ENCODE assay signal across 1 cellular context in genomic region chr12:47820631-47821345, GRCh38.
TF ChIP-seq lines count a peak whose summit lies in the region.

No MANE protein-coding gene starts in this region.

TF ChIP-seq in HepG2, 621 proteins besides CTCF, POLR2A, EP300 and RAD21 (continued from another document and continues in another):
- TF ChIP-seq HNF1B (CRISPR knock-in tag; IDR thresholded peaks at IDR 0.05) (peak; percentile 9; the same call in 1 of the 2 replicates), MNT (IDR thresholded peaks at IDR 0.05) (no peak), MAF1 (CRISPR knock-in tag; IDR thresholded peaks at IDR 0.05; ENCODE audit: borderline replicate concordance) (no peak), NR3C1 (CRISPR knock-in tag; IDR thresholded peaks at IDR 0.05) (no peak), ADNP (CRISPR knock-in tag; IDR thresholded peaks at IDR 0.05) (no peak), ZNF280D (CRISPR knock-in tag; IDR thresholded peaks at IDR 0.05) (0 out of 2 replicates have a peak, but pooled peaks have one; percentile 39), ZNF543 (CRISPR knock-in tag; IDR thresholded peaks at IDR 0.05) (no peak), PHF21A (CRISPR knock-in tag; IDR thresholded peaks at IDR 0.05) (0 out of 2 replicates have a peak, but pooled peaks have one; percentile 33), MAZ (IDR thresholded peaks at IDR 0.05; ENCODE audit: borderline replicate concordance, low read depth, low read length) (peak; percentile 96), MAZ (CRISPR knock-in tag; IDR thresholded peaks at IDR 0.05; ENCODE audit: low read depth) (no peak), CBX2 (IDR thresholded peaks at IDR 0.05; ENCODE audit: low read depth, low read length) (no peak), CBX2 (CRISPR knock-in tag; IDR thresholded peaks at IDR 0.05; ENCODE audit: low read depth) (no peak), GFI1 (CRISPR knock-in tag; IDR thresholded peaks at IDR 0.05; ENCODE audit: borderline replicate concordance) (no peak), TCF12 (IDR thresholded peaks at IDR 0.05) (no peak), TCF12 (CRISPR knock-in tag; IDR thresholded peaks at IDR 0.05) (no peak), ZNF770 (CRISPR knock-in tag; IDR thresholded peaks at IDR 0.05) (no peak), HDAC1 (CRISPR knock-in tag; IDR thresholded peaks at IDR 0.05) (0 out of 2 replicates have a peak, but pooled peaks have one; percentile 22), ZNF234 (CRISPR knock-in tag; conservative IDR thresholded peaks at IDR 0.05) (no peak), GZF1 (CRISPR knock-in tag; IDR thresholded peaks at IDR 0.05) (0 out of 2 replicates have a peak, but pooled peaks have one; percentile 29), HMGXB4 (CRISPR knock-in tag; IDR thresholded peaks at IDR 0.05; ENCODE audit: borderline replicate concordance in 1 of 2, low read depth in 1 of 2) (0 out of 4 replicates have a peak, but pooled peaks of 1 of the 2 experiments have one; percentile 13), SAP130 (CRISPR knock-in tag; IDR thresholded peaks at IDR 0.05; ENCODE audit: low read depth) (0 out of 2 replicates have a peak, but pooled peaks have one; percentile 32), HOXA7 (CRISPR knock-in tag; IDR thresholded peaks at IDR 0.05) (no peak), ZNF292 (CRISPR knock-in tag; IDR thresholded peaks at IDR 0.05; ENCODE audit: borderline replicate concordance, low read depth) (0 out of 2 replicates have a peak, but pooled peaks have one; percentile 30), PHF8 (CRISPR knock-in tag; IDR thresholded peaks at IDR 0.05) (no peak), ATF2 (CRISPR knock-in tag; IDR thresholded peaks at IDR 0.05) (no peak), TOPORS (CRISPR knock-in tag; IDR thresholded peaks at IDR 0.05) (no peak), ZNF441 (CRISPR knock-in tag; IDR thresholded peaks at IDR 0.05; ENCODE audit: borderline replicate concordance) (no peak), SNAPC2 (CRISPR knock-in tag; IDR thresholded peaks at IDR 0.05) (no peak), RNF2 (conservative IDR thresholded peaks at IDR 0.05; ENCODE audit: low read depth) (no peak), HOXA5 (CRISPR knock-in tag; IDR thresholded peaks at IDR 0.05) (no peak), ZBTB2 (CRISPR knock-in tag; IDR thresholded peaks at IDR 0.05; ENCODE audit: low read depth) (no peak), ATF4 (CRISPR knock-in tag; IDR thresholded peaks at IDR 0.05) (no peak), ATAD3A (CRISPR knock-in tag; IDR thresholded peaks at IDR 0.05) (no peak), KAT8 (CRISPR knock-in tag; IDR thresholded peaks at IDR 0.05) (0 out of 2 replicates have a peak, but pooled peaks have one; percentile 20), ARID3A (IDR thresholded peaks at IDR 0.05; ENCODE audit: low read depth, low read length) (peak; percentile 31; the same call in 1 of the 2 replicates), ZMAT3 (CRISPR knock-in tag; conservative IDR thresholded peaks at IDR 0.05) (peak; percentile 50; the same call in 1 of the 2 replicates), ZNF775 (CRISPR knock-in tag; IDR thresholded peaks at IDR 0.05; ENCODE audit: borderline replicate concordance) (no peak), ZNF343 (CRISPR knock-in tag; IDR thresholded peaks at IDR 0.05) (no peak), TAF1 (CRISPR knock-in tag; IDR thresholded peaks at IDR 0.05) (no peak; the same call in 1 of the 2 replicates), ZNF563 (CRISPR knock-in tag; IDR thresholded peaks at IDR 0.05) (no peak), THAP7 (CRISPR knock-in tag; IDR thresholded peaks at IDR 0.05) (0 out of 2 replicates have a peak, but pooled peaks have one; percentile 30), DRAP1 (CRISPR knock-in tag; IDR thresholded peaks at IDR 0.05) (no peak; the same call in 1 of the 2 replicates), THAP8 (CRISPR knock-in tag; IDR thresholded peaks at IDR 0.05; ENCODE audit: borderline replicate concordance) (no peak), NONO (IDR thresholded peaks at IDR 0.05) (no peak), NONO (CRISPR knock-in tag; conservative IDR thresholded peaks at IDR 0.05) (peak; percentile 11; the same call in 1 of the 2 replicates)
